In the genomic region with DNA sequence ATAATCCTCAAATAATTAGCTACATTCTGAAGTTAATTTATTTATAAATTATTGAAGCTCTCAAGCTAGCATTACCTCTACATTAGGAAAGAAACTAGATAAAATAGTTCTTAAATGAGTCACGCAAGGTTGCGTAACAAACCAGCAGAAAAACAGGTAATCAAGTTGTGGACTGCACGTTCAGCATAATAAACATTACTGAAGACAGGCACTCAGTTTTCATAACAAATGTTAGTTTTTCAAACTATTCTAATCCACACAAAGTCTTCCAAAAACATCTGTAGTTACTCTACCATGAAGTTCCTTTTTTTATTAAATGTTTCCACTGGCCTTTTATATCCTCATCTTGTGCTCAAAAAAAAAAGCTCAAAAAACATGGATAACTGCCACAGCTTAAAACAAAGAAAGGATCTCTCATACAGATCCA, we compare ENCODE assay signal across 8 cellular contexts. TPM values are rescaled to one million over a fixed set of nuclear protein-coding genes. Genes with fewer than 3 reads are reported as not detected.
DNase-seq lines count a peak whose midpoint lies in the region; ATAC-seq and TF ChIP-seq lines count a peak whose summit lies in the region.

No MANE protein-coding gene starts in this region.

- in situ Hi-C loops in brain microvascular endothelial cell (cut with HindIII; ENCODE audit: low pct_ligation_motif_present, low sequenced_read_pairs) = no loop called here

- H3K36me3 Mint-ChIP-seq in mesothelial cell of epicardium = peaks cover 10% of the 10 kb centered on the region

- peaks cover 18% of the 10 kb centered on the region for H3K36me3 ChIP-seq in brain microvascular endothelial cell (replicated peaks)

- no peaks in the 10 kb centered on the region for H3K27me3 Mint-ChIP-seq in mesothelial cell of epicardium (ENCODE audit: low read depth)

- peaks cover 35% of the 10 kb centered on the region for H3K4me1 Mint-ChIP-seq in mesothelial cell of epicardium

- TF ChIP-seq CTCF in AG09319 (IDR thresholded peaks at IDR 0.05; ENCODE audit: low read depth, low read length) (no peak), LNCaP clone FGC (IDR thresholded peaks at IDR 0.05; ENCODE audit: control insufficient read depth, extremely low read depth, insufficient read depth) (no peak), brain microvascular endothelial cell (IDR thresholded peaks at IDR 0.05; ENCODE audit: low read depth, low read length, missing control alignments) (no peak), mesothelial cell of epicardium (IDR thresholded peaks at IDR 0.05; ENCODE audit: unreplicated experiment) (no peak)

- no peaks in the 10 kb centered on the region for H3K9me3 Mint-ChIP-seq in mesothelial cell of epicardium

- H3K4me3 Mint-ChIP-seq in mesothelial cell of epicardium = peak overlapping the region; percentile 98

- peak overlapping the region; percentile 32 for H3K4me3 ChIP-seq in LNCaP clone FGC (ENCODE audit: low read depth, low read length)
- peak overlapping the region; percentile 86 for H3K4me3 ChIP-seq in brain microvascular endothelial cell (ENCODE audit: low read depth, low read length)

- H3K27ac Mint-ChIP-seq in mesothelial cell of epicardium = peak overlapping the region; percentile 93

- no peak overlapping the region for H3K27ac ChIP-seq in brain microvascular endothelial cell

- no peak for ATAC-seq in HG03039 (IDR thresholded peaks at IDR 0.05; ENCODE audit: unreplicated experiment)

- peak; percentile 15 for DNase-seq in AG09319 (ENCODE audit: extremely low read depth, low read depth)
- DNase-seq in LNCaP clone FGC (ENCODE audit: low read depth) = no peak
- no peak for DNase-seq in brain microvascular endothelial cell
- DNase-seq in mesothelial cell of epicardium (ENCODE audit: low spot score in 2 of 2, unreplicated experiment in 2 of 2) = no peak
- DNase-seq in retina = no peak
- no peak for DNase-seq in DMS153 treated with DMSO at 0.1 percent for 48 hours (lab: John Stamatoyannopoulos, UW; ENCODE audit: unreplicated experiment)
- DNase-seq in AG20443 (ENCODE audit: low spot score) = no peak

- H3K27me3 ChIP-seq in brain microvascular endothelial cell (replicated peaks) = no peaks in the 10 kb centered on the region

RNA-seq across cellular contexts. Expression of a gene that starts 1.3 kb away (rescaled TPM):
- 82.5 to 85.5 TPM (median 84.4 TPM) in 3 replicates for total RNA-seq in mesothelial cell of epicardium

RNA-seq across cellular contexts. Expression of a gene that starts 5.8 kb away (rescaled TPM):
- total RNA-seq in mesothelial cell of epicardium = 20.3 to 23.3 TPM (median 23.2 TPM) in 3 replicates
